In the genomic region with DNA sequence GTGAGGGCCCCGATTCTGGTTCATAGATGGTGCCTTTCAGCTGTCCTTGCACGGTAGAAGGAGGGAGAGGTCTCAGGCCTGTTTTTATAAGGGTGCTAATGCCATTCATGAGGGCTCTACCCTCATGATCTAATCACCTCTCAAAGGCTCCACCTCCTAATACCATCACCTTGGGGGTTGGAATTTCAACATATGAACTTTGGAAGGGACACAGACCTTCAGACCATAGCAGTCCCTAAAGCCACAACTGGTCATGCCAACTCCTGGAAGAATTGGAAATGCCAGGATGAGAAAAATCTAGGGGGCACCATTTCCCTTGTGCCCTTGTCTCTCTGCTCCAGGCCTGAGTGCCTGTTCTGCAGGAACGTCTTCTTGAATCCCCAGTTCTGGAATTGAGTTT, we compare ENCODE assay signal across 30 cellular contexts.
"Had no signal": no experiment of that assay in that cellular context is flagged by ENCODE, and none has a peak within 500 bp of the region (broad histone marks: within the 10 kb centered on the region; RNA-seq: fewer than 3 reads in every experiment).

No MANE protein-coding gene starts in this region.

- H3K27me3 Mint-ChIP-seq: activated CD4-positive, alpha-beta memory T cell treated with anti-CD3 and anti-CD28 coated beads for 36 hours; activated CD4-positive, alpha-beta T cell treated with anti-CD3 and anti-CD28 coated beads for 36 hours; activated CD4-positive, alpha-beta T cell treated with anti-CD3 and anti-CD28 coated beads, Interleukin-2, amount 10 ng/mL, durations not matched to agents 24 days and 14 days; activated CD8-positive, alpha-beta memory T cell treated with anti-CD3 and anti-CD28 coated beads, Interleukin-2, amount 10 ng/mL, durations not matched to agents 7 days and 5 days; activated naive CD4-positive, alpha-beta T cell treated with anti-CD3 and anti-CD28 coated beads, Interleukin-2, amount 10 ng/mL, durations not matched to agents 7 days and 5 days; activated naive CD8-positive, alpha-beta T cell treated with anti-CD3 and anti-CD28 coated beads, Interleukin-2, amount 10 ng/mL, durations not matched to agents 7 days and 5 days; activated T-cell treated with anti-CD3 and anti-CD28 coated beads, Interleukin-2, amount 50 U/mL, for 24 hours; central memory CD8-positive, alpha-beta T cell; dendritic cell treated with granulocyte-macrophage colony-stimulating factor and Interleukin-4, amounts not matched to agents 40 ng/mL and 50 ng/mL, for 4 days had no signal

- H3K4me1 ChIP-seq: gastrocnemius medialis had no signal

- H3K9me3 Mint-ChIP-seq: activated CD4-positive, alpha-beta memory T cell treated with anti-CD3 and anti-CD28 coated beads for 36 hours; activated CD4-positive, alpha-beta T cell treated with anti-CD3 and anti-CD28 coated beads, Interleukin-2, amount 10 ng/mL, durations not matched to agents 24 days and 14 days; activated naive CD4-positive, alpha-beta T cell treated with anti-CD3 and anti-CD28 coated beads, Interleukin-2, amount 10 ng/mL, durations not matched to agents 7 days and 5 days; activated naive CD4-positive, alpha-beta T cell treated with anti-CD3 and anti-CD28 coated beads, Interleukin-2, amount 50 U/mL, for 72 hours; activated naive CD8-positive, alpha-beta T cell treated with anti-CD3 and anti-CD28 coated beads, Interleukin-2, amount 10 ng/mL, durations not matched to agents 7 days and 5 days; activated T-cell treated with anti-CD3 and anti-CD28 coated beads, Interleukin-2, amount 50 U/mL, for 24 hours; activated T-cell treated with anti-CD3 and anti-CD28 coated beads, Interleukin-2, amount 50 U/mL, for 72 hours; central memory CD8-positive, alpha-beta T cell; dendritic cell treated with granulocyte-macrophage colony-stimulating factor and Interleukin-4, amounts not matched to agents 40 ng/mL and 50 ng/mL, for 4 days; endodermal cell had no signal

- H3K9me3 ChIP-seq: ascending aorta, gastrocnemius medialis had no signal

- FAIRE-seq: bronchial epithelial cell had no signal

- H3K4me1 Mint-ChIP-seq: activated CD4-positive, alpha-beta T cell treated with anti-CD3 and anti-CD28 coated beads for 36 hours; activated CD4-positive, alpha-beta T cell treated with anti-CD3 and anti-CD28 coated beads, Interleukin-2, amount 10 ng/mL, durations not matched to agents 24 days and 14 days; activated CD8-positive, alpha-beta memory T cell treated with anti-CD3 and anti-CD28 coated beads, Interleukin-2, amount 10 ng/mL, durations not matched to agents 7 days and 5 days; activated naive CD4-positive, alpha-beta T cell treated with anti-CD3 and anti-CD28 coated beads, Interleukin-2, amount 10 ng/mL, durations not matched to agents 7 days and 5 days; activated naive CD8-positive, alpha-beta T cell treated with anti-CD3 and anti-CD28 coated beads, Interleukin-2, amount 10 ng/mL, durations not matched to agents 7 days and 5 days; central memory CD8-positive, alpha-beta T cell; endodermal cell had no signal

- DNase-seq: activated CD4-positive, alpha-beta memory T cell treated with anti-CD3 and anti-CD28 coated beads for 36 hours; activated CD4-positive, alpha-beta T cell treated with anti-CD3 and anti-CD28 coated beads for 36 hours; activated CD4-positive, alpha-beta T cell treated with anti-CD3 and anti-CD28 coated beads, Interleukin-2, amount 10 ng/mL, durations not matched to agents 24 days and 14 days; activated CD4-positive, CD25-positive, alpha-beta regulatory T cell; activated CD4-positive, CD25-positive, alpha-beta regulatory T cell treated with anti-CD3 and anti-CD28 coated beads, Interleukin-2, amount 50 U/mL, for 72 hours; activated CD8-positive, alpha-beta memory T cell treated with anti-CD3 and anti-CD28 coated beads, Interleukin-2, amount 10 ng/mL, durations not matched to agents 7 days and 5 days; activated CD8-positive, alpha-beta memory T cell treated with anti-CD3 and anti-CD28 coated beads, Interleukin-2, amount 50 U/mL, for 4 hours; activated CD8-positive, alpha-beta T cell treated with anti-CD3 and anti-CD28 coated beads, Interleukin-2, amount 10 ng/mL, durations not matched to agents 7 days and 5 days; activated gamma-delta T cell; activated naive CD4-positive, alpha-beta T cell; activated naive CD4-positive, alpha-beta T cell treated with anti-CD3 and anti-CD28 coated beads, Interleukin-2, amount 10 ng/mL, durations not matched to agents 7 days and 5 days; activated naive CD8-positive, alpha-beta T cell treated with anti-CD3 and anti-CD28 coated beads, Interleukin-2, amount 10 ng/mL, durations not matched to agents 7 days and 5 days; activated T-cell treated with anti-CD3 and anti-CD28 coated beads, Interleukin-2, amount 50 U/mL, for 24 hours; activated T-cell treated with anti-CD3 and anti-CD28 coated beads, Interleukin-2, amount 50 U/mL, for 72 hours; brain microvascular endothelial cell; dorsolateral prefrontal cortex; effector memory CD4-positive, alpha-beta T cell; endodermal cell; foreskin keratinocyte; gastrocnemius medialis; glutamatergic neuron; T-helper 1 cell; T-helper 2 cell had no signal

- H3K4me3 ChIP-seq: ascending aorta, coronary artery, dorsolateral prefrontal cortex, gastrocnemius medialis had no signal

- H3K27me3 ChIP-seq: ascending aorta, brain microvascular endothelial cell, dorsolateral prefrontal cortex, foreskin keratinocyte, gastrocnemius medialis had no signal

- H3K4me3 Mint-ChIP-seq: activated CD4-positive, alpha-beta memory T cell treated with anti-CD3 and anti-CD28 coated beads for 36 hours; activated CD4-positive, alpha-beta T cell treated with anti-CD3 and anti-CD28 coated beads for 36 hours; activated CD4-positive, alpha-beta T cell treated with anti-CD3 and anti-CD28 coated beads, Interleukin-2, amount 10 ng/mL, durations not matched to agents 24 days and 14 days; activated CD8-positive, alpha-beta memory T cell treated with anti-CD3 and anti-CD28 coated beads, Interleukin-2, amount 10 ng/mL, durations not matched to agents 7 days and 5 days; activated CD8-positive, alpha-beta T cell treated with anti-CD3 and anti-CD28 coated beads, Interleukin-2, amount 10 ng/mL, durations not matched to agents 7 days and 5 days; activated naive CD4-positive, alpha-beta T cell treated with anti-CD3 and anti-CD28 coated beads, Interleukin-2, amount 10 ng/mL, durations not matched to agents 7 days and 5 days; activated naive CD8-positive, alpha-beta T cell treated with anti-CD3 and anti-CD28 coated beads, Interleukin-2, amount 10 ng/mL, durations not matched to agents 7 days and 5 days; activated T-cell treated with anti-CD3 and anti-CD28 coated beads, Interleukin-2, amount 50 U/mL, for 24 hours; activated T-cell treated with anti-CD3 and anti-CD28 coated beads, Interleukin-2, amount 50 U/mL, for 72 hours; central memory CD8-positive, alpha-beta T cell; dendritic cell treated with granulocyte-macrophage colony-stimulating factor and Interleukin-4, amounts not matched to agents 40 ng/mL and 50 ng/mL, for 4 days; endodermal cell had no signal

- H3K27ac ChIP-seq: ascending aorta, brain microvascular endothelial cell, coronary artery, foreskin keratinocyte, gastrocnemius medialis had no signal

- H3K27ac Mint-ChIP-seq: activated CD4-positive, alpha-beta memory T cell treated with anti-CD3 and anti-CD28 coated beads for 36 hours; activated CD4-positive, alpha-beta T cell treated with anti-CD3 and anti-CD28 coated beads for 36 hours; activated CD4-positive, alpha-beta T cell treated with anti-CD3 and anti-CD28 coated beads, Interleukin-2, amount 10 ng/mL, durations not matched to agents 24 days and 14 days; activated CD8-positive, alpha-beta memory T cell treated with anti-CD3 and anti-CD28 coated beads, Interleukin-2, amount 10 ng/mL, durations not matched to agents 7 days and 5 days; activated CD8-positive, alpha-beta T cell treated with anti-CD3 and anti-CD28 coated beads, Interleukin-2, amount 10 ng/mL, durations not matched to agents 7 days and 5 days; activated naive CD4-positive, alpha-beta T cell treated with anti-CD3 and anti-CD28 coated beads, Interleukin-2, amount 10 ng/mL, durations not matched to agents 7 days and 5 days; activated naive CD4-positive, alpha-beta T cell treated with anti-CD3 and anti-CD28 coated beads, Interleukin-2, amount 50 U/mL, for 72 hours; activated naive CD8-positive, alpha-beta T cell treated with anti-CD3 and anti-CD28 coated beads, Interleukin-2, amount 10 ng/mL, durations not matched to agents 7 days and 5 days; activated T-cell treated with anti-CD3 and anti-CD28 coated beads, Interleukin-2, amount 50 U/mL, for 24 hours; activated T-cell treated with anti-CD3 and anti-CD28 coated beads, Interleukin-2, amount 50 U/mL, for 72 hours; dendritic cell treated with granulocyte-macrophage colony-stimulating factor and Interleukin-4, amounts not matched to agents 40 ng/mL and 50 ng/mL, for 4 days; endodermal cell had no signal

- ATAC-seq: activated CD4-positive, alpha-beta T cell treated with anti-CD3 and anti-CD28 coated beads for 36 hours; activated CD8-positive, alpha-beta memory T cell treated with anti-CD3 and anti-CD28 coated beads, Interleukin-2, amount 10 ng/mL, durations not matched to agents 7 days and 5 days; activated CD8-positive, alpha-beta T cell treated with anti-CD3 and anti-CD28 coated beads, Interleukin-2, amount 10 ng/mL, durations not matched to agents 7 days and 5 days; activated naive CD4-positive, alpha-beta T cell treated with anti-CD3 and anti-CD28 coated beads, Interleukin-2, amount 50 U/mL, for 72 hours; activated T-cell treated with anti-CD3 and anti-CD28 coated beads, Interleukin-2, amount 50 U/mL, for 72 hours; esophagus mucosa; foreskin keratinocyte; gastrocnemius medialis had no signal
